2 cellular contexts compared by ENCODE assay signal in the genomic region with DNA sequence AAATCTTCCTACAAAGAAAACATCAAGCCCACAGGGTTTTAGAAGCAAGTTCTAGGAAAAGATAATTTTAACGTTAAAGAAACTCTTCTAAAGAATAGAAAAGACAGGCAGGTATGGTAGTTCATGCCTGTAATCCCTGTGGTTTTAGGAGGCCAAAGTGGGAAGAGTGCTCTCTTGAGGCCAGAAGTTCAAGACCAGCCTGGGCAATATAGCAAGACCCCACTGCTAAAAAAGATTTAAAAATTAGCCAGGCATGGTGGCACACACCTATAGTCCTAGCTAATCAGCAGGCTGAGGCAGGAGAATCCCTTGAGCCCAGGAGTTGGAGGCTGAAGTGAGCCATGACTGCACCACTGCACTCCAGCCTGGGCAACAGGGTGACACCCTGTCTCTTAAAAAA.
TF ChIP-seq lines count a peak whose summit lies in the region.

No MANE protein-coding gene starts in this region.

TF ChIP-seq in HepG2, 621 proteins besides CTCF, POLR2A, EP300 and RAD21:
- TF ChIP-seq, protein P1, sequence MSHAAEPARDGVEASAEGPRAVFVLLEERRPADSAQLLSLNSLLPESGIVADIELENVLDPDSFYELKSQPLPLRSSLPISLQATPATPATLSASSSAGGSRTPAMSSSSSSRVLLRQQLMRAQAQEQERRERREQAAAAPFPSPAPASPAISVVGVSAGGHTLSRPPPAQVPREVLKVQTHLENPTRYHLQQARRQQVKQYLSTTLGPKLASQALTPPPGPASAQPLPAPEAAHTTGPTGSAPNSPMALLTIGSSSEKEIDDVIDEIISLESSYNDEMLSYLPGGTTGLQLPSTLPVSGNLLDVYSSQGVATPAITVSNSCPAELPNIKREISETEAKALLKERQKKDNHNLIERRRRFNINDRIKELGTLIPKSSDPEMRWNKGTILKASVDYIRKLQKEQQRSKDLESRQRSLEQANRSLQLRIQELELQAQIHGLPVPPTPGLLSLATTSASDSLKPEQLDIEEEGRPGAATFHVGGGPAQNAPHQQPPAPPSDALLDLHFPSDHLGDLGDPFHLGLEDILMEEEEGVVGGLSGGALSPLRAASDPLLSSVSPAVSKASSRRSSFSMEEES (CRISPR knock-in tag; IDR thresholded peaks at IDR 0.05) = no peak
- TF ChIP-seq ZNF121 (CRISPR knock-in tag; IDR thresholded peaks at IDR 0.05) = peak; percentile 64

TF ChIP-seq in HEK293, 187 proteins besides CTCF, POLR2A, EP300 and RAD21 (continued from another document):
- no peak for TF ChIP-seq KLF1 (tag by site-specific recombination; IDR thresholded peaks at IDR 0.05)
- no peak for TF ChIP-seq BCL11A (tag by site-specific recombination; IDR thresholded peaks at IDR 0.05; ENCODE audit: low read depth)
- peak; percentile 77 for TF ChIP-seq ZNF121 (tag by site-specific recombination; IDR thresholded peaks at IDR 0.05)
